In genomic region chr1:46612937-46613660, GRCh38 we compare ENCODE assay signal across 8 cellular contexts. TPM values are rescaled to one million over a fixed set of nuclear protein-coding genes. Genes with fewer than 3 reads are reported as not detected.
A peak's percentile ranks its signal among the peaks of the same experiment; 100 is the strongest.
DNase-seq lines count a peak whose midpoint lies in the region; ATAC-seq and TF ChIP-seq lines count a peak whose summit lies in the region.
"Had no signal": no experiment of that assay in that cellular context is flagged by ENCODE, and none has a peak within 500 bp of the region (broad histone marks: within the 10 kb centered on the region; RNA-seq: fewer than 3 reads in every experiment).

No MANE protein-coding gene starts in this region.

- no peak overlapping the region for H2BK120ac ChIP-seq in mesendoderm (ENCODE audit: low read depth, low read length)

- no peaks in the 10 kb centered on the region for H4K20me1 ChIP-seq in Loucy (ENCODE audit: insufficient read depth, low read length, poor library complexity, severe bottlenecking)

- no peak overlapping the region for H4K5ac ChIP-seq in mesendoderm (ENCODE audit: low read length)

- no peaks in the 10 kb centered on the region for H3K36me3 ChIP-seq in Loucy (ENCODE audit: insufficient read depth, low read length)
- no peaks in the 10 kb centered on the region for H3K36me3 ChIP-seq in mesendoderm (ENCODE audit: control insufficient read depth, insufficient read depth, low read length)
- peaks cover 0 to 49% (median 38%) of the 10 kb centered on the region in 5 donors for H3K36me3 ChIP-seq in subcutaneous abdominal adipose tissue (ENCODE audit: control insufficient read depth in 5 of 5, insufficient read depth in 5 of 5, low read length in 5 of 5)

- WGBS in mesendoderm (ENCODE audit: extremely low coverage, insufficient coverage, low lambda C conversion rate), result no CpG with 5 or more reads among the region's 38 CpGs

- H3F3A ChIP-seq in Loucy (ENCODE audit: low read depth), result no peaks in the 10 kb centered on the region

- H3K9ac ChIP-seq in Loucy (ENCODE audit: low read depth, low read length, poor library complexity, severe bottlenecking), result peak overlapping the region; percentile 53
- H3K9ac ChIP-seq in mesendoderm (ENCODE audit: low read length), result no peak overlapping the region
- peak overlapping the region in 3 of 5 donors; percentile 26 to 65 (median 53) for H3K9ac ChIP-seq in subcutaneous abdominal adipose tissue (ENCODE audit: low read length in 5 of 5)

- intact Hi-C loops in dorsolateral prefrontal cortex (cut with DNase I), result loop anchor here in 1 of 2 donors (10.0 kb wide), 1 partner anchor 112 kb away; no protein-coding TSS in a partner anchor

- H3K4me1 ChIP-seq in Loucy (ENCODE audit: insufficient read depth, low read length, poor library complexity, severe bottlenecking) (peaks cover 57% of the 10 kb centered on the region), mesendoderm (ENCODE audit: control insufficient read depth, low read depth, low read length) (peaks cover 10% of the 10 kb centered on the region), subcutaneous abdominal adipose tissue (ENCODE audit: control insufficient read depth in 5 of 5, insufficient read depth in 5 of 5, low read length in 5 of 5) (peaks cover 20 to 60% (median 58%) of the 10 kb centered on the region in 5 donors)

- no peak overlapping the region for H2AFZ ChIP-seq in Loucy (ENCODE audit: low read length)

- no peak overlapping the region for H2BK5ac ChIP-seq in mesendoderm (ENCODE audit: low read length)

- H3K27me3 ChIP-seq in Loucy (ENCODE audit: insufficient read depth, low read length, poor library complexity, severe bottlenecking), result no peaks in the 10 kb centered on the region
- H3K27me3 ChIP-seq in dorsolateral prefrontal cortex, result no peaks in the 10 kb centered on the region
- no peaks in the 10 kb centered on the region for H3K27me3 ChIP-seq in mesendoderm (ENCODE audit: insufficient read depth, low read length, poor library complexity)
- H3K27me3 ChIP-seq in subcutaneous abdominal adipose tissue (ENCODE audit: control insufficient read depth in 5 of 5, insufficient read depth in 4 of 5, low read length in 5 of 5), result no peaks in the 10 kb centered on the region

- no peaks in the 10 kb centered on the region for H3K9me2 ChIP-seq in Loucy (replicated peaks; ENCODE audit: low read depth, low read length)

- H3K4me2 ChIP-seq in Loucy (ENCODE audit: low read depth, low read length, poor library complexity, severe bottlenecking) (peak overlapping the region; percentile 100), mesendoderm (ENCODE audit: low read length) (no peak overlapping the region)

- H3K79me2 ChIP-seq in Loucy (ENCODE audit: insufficient read depth, low read length) (peaks cover 19% of the 10 kb centered on the region; the same call in 1 of the 2 replicates), mesendoderm (ENCODE audit: control insufficient read depth, insufficient read depth, low read length) (no peaks in the 10 kb centered on the region)

- H3K18ac ChIP-seq in mesendoderm (ENCODE audit: low read length), result no peak overlapping the region

- H3K4ac ChIP-seq in mesendoderm (ENCODE audit: low read depth, low read length), result no peak overlapping the region

- H2AK5ac ChIP-seq in mesendoderm (ENCODE audit: low read length), result no peak overlapping the region

- H3K27ac ChIP-seq in dorsolateral prefrontal cortex (peak overlapping the region in 31 of 59 donors; percentile 13 to 74 (median 44)), mesendoderm (ENCODE audit: low read depth, low read length) (no peak overlapping the region), subcutaneous abdominal adipose tissue (ENCODE audit: low read depth, low read length) (peak overlapping the region; percentile 41)

- no peak overlapping the region for H4K8ac ChIP-seq in mesendoderm (ENCODE audit: low read depth, low read length)

- H3K23ac ChIP-seq in mesendoderm (ENCODE audit: low read length), result peak overlapping the region; percentile 24

- DNase-seq in dorsolateral prefrontal cortex, result peak in 1 of 10 donors; percentile 45
- no peak for DNase-seq in mesendoderm
- no peak for DNase-seq in NCI-H146 (lab: John Stamatoyannopoulos, UW)

- no peaks in the 10 kb centered on the region for H3K79me1 ChIP-seq in mesendoderm (ENCODE audit: low read length)

- H3K9me3 ChIP-seq in Loucy (ENCODE audit: insufficient read depth, low read depth, low read length), result no peaks in the 10 kb centered on the region
- H3K9me3 ChIP-seq in subcutaneous abdominal adipose tissue (ENCODE audit: control insufficient read depth in 5 of 5, low read length in 5 of 5), result no peaks in the 10 kb centered on the region

- no peak overlapping the region for H3K4me3 ChIP-seq in Loucy (ENCODE audit: low read length, poor library complexity, severe bottlenecking)
- H3K4me3 ChIP-seq in dorsolateral prefrontal cortex, result peak overlapping the region in 41 of 59 donors; percentile 4 to 52 (median 28)
- H3K4me3 ChIP-seq in mesendoderm (ENCODE audit: low read length), result no peak overlapping the region
- H3K4me3 ChIP-seq in subcutaneous abdominal adipose tissue (ENCODE audit: low read depth in 1 of 5, low read length in 5 of 5), result peak overlapping the region; percentile 39 to 53 (median 44)

- TF ChIP-seq CTCF in Loucy (conservative IDR thresholded peaks at IDR 0.05; ENCODE audit: low read length), result no peak
- no peak for TF ChIP-seq CTCF in dorsolateral prefrontal cortex (IDR thresholded peaks at IDR 0.05 in 54 of 56, conservative IDR thresholded peaks at IDR 0.05 in 2 of 56; ENCODE audit: low read depth in 1 of 56, partially characterized antibody in 56 of 56)

- ATAC-seq in HG03521 (IDR thresholded peaks at IDR 0.05; ENCODE audit: unreplicated experiment), result no peak
- ATAC-seq in GM21576 (IDR thresholded peaks at IDR 0.05; ENCODE audit: unreplicated experiment), result no peak

- H2BK15ac ChIP-seq in mesendoderm (replicated peaks; ENCODE audit: low read depth), result no peak overlapping the region

- peak overlapping the region; percentile 49 for H3K56ac ChIP-seq in mesendoderm (ENCODE audit: low read length)

RNA-seq across cellular contexts. Expression of gene MOB3C, which starts 3.5 kb away (rescaled TPM):
- total RNA-seq in dorsolateral prefrontal cortex, result 10 to 100 TPM in 64 of 120 experiments, 1 to 10 TPM in 56; 5.7 to 25.1 (median 10.2) TPM
- polyA plus RNA-seq in mesendoderm (2013, experiment 1 of 2), result 0.58 TPM
- polyA plus RNA-seq in mesendoderm (2013, experiment 2 of 2), result 0.67 TPM

RNA-seq across cellular contexts. Expression of gene MKNK1, which starts 9.0 kb away (rescaled TPM):
- 100 to 1,000 TPM in 4 of 120 experiments, 10 to 100 TPM in 116; 35.7 to 124 (median 71.0) TPM for total RNA-seq in dorsolateral prefrontal cortex
- polyA plus RNA-seq in mesendoderm (2013, experiment 1 of 2), result 17.3 TPM
- 16.2 TPM for polyA plus RNA-seq in mesendoderm (2013, experiment 2 of 2)

RNA-seq across cellular contexts. Expression of gene ATPAF1, which starts 55.1 kb away (rescaled TPM):
- 100 to 1,000 TPM in 43 of 120 experiments, 10 to 100 TPM in 77; 65.7 to 127 (median 93.4) TPM for total RNA-seq in dorsolateral prefrontal cortex
- 40.9 TPM for polyA plus RNA-seq in mesendoderm (2013, experiment 1 of 2)
- polyA plus RNA-seq in mesendoderm (2013, experiment 2 of 2), result 40.2 TPM

RNA-seq across cellular contexts. Expression of gene TEX38, which starts 58.6 kb away (rescaled TPM):
- total RNA-seq in dorsolateral prefrontal cortex, result under 1 TPM in 11 of 120 experiments, not detected in 109; 0.45 to 0.98 (median 0.66) TPM
- polyA plus RNA-seq in mesendoderm (2013, experiment 1 of 2), result 0.06 TPM
- not detected for polyA plus RNA-seq in mesendoderm (2013, experiment 2 of 2)
- total RNA-seq: M059J had no signal

Comparison
In these comparisons a context has a peak if more than half of its experiments do, and no peak if none do; other contexts are left out.
1. H3K4me3 ChIP-seq: peak in dorsolateral prefrontal cortex (41 of 59) and subcutaneous abdominal adipose tissue (5 of 5); none in Loucy (single experiment) and mesendoderm (single experiment).